10 cellular contexts compared by ENCODE assay signal in the genomic region with DNA sequence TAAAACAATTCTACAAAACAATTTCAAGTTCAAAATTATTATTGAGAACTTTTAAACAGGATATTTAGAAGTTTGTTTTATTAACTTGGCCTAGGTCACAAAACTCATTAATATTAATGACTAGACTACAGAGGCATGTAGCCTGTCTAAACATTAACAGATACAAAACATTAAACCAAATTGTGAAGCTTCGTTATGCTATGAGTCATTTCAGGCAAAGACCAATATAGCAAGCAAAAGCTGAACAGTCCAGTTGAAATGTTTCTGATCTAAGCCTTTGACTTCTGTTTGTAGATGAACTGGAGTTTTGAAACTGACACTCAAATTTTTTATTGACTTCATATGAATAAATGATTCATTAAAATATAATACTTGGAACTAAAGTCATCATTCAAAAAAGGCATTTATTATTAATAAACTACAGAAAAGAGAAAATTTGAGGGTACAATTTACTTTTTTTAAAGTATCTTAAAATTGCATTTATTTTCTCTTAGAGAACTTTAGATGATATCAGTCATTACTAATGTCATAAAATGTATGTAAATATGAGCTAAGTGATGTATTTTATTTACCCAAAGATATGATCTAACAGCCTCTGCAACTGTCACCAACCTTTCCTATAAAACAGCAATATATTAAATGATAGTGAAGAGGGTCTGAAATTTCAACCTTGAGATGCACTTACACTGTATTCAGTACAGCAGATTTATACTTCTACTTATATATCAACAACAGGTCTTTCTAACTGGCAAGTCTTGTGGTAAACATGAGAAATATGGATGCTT.
DNase-seq lines count a peak whose midpoint lies in the region; ATAC-seq and TF ChIP-seq lines count a peak whose summit lies in the region.
"Had no signal": no experiment of that assay in that cellular context is flagged by ENCODE, and none has a peak within 500 bp of the region (broad histone marks: within the 10 kb centered on the region; RNA-seq: fewer than 3 reads in every experiment).

No MANE protein-coding gene starts in this region.

- H3K9me3 Mint-ChIP-seq in activated CD4-positive, alpha-beta T cell treated with anti-CD3 and anti-CD28 coated beads for 36 hours (ENCODE audit: low read depth): peaks cover 9% of the 10 kb centered on the region

- intact Hi-C loops in activated CD4-positive, alpha-beta T cell treated with anti-CD3 and anti-CD28 coated beads for 36 hours (cut with DNase I, micrococcal nuclease): no loop called here

- no peak overlapping the region for H3K27ac Mint-ChIP-seq in activated CD4-positive, alpha-beta T cell treated with anti-CD3 and anti-CD28 coated beads for 36 hours
- H3K27ac Mint-ChIP-seq: nephron progenitor cell had no signal

- ATAC-seq in GM18519 (IDR thresholded peaks at IDR 0.05; ENCODE audit: low FRiP score, unreplicated experiment) (peak; percentile 84), GM21825 (IDR thresholded peaks at IDR 0.05; ENCODE audit: unreplicated experiment) (peak; percentile 99), HG03457 (IDR thresholded peaks at IDR 0.05; ENCODE audit: unreplicated experiment) (peak; percentile 98)
- no peak for ATAC-seq in activated CD4-positive, alpha-beta T cell treated with anti-CD3 and anti-CD28 coated beads for 36 hours

- H3K27ac ChIP-seq in RWPE1: no peak overlapping the region

- H3K36me3 ChIP-seq in kidney epithelial cell (ENCODE audit: control insufficient read depth, insufficient read depth, low read length): no peaks in the 10 kb centered on the region

- no peak overlapping the region for H3K4me3 ChIP-seq in kidney epithelial cell (ENCODE audit: low read depth, low read length)

- POLR2A ChIA-PET in RWPE1 (lab: Yijun Ruan, JAX; ENCODE audit: low non-redundant PET): no interaction called here
- POLR2A ChIA-PET in activated CD4-positive, alpha-beta T cell treated with anti-CD3 and anti-CD28 coated beads for 36 hours (lab: Charles Lee): no interaction called here

- TF ChIP-seq CTCF in kidney epithelial cell (IDR thresholded peaks at IDR 0.05; ENCODE audit: insufficient read depth, low read length, poor library complexity, severe bottlenecking) (no peak), RWPE1 (conservative IDR thresholded peaks at IDR 0.05; ENCODE audit: low read depth) (no peak)

- no peaks in the 10 kb centered on the region for H3K4me1 Mint-ChIP-seq in activated CD4-positive, alpha-beta T cell treated with anti-CD3 and anti-CD28 coated beads for 36 hours
- H3K4me1 Mint-ChIP-seq: nephron progenitor cell had no signal

- H3K27me3 Mint-ChIP-seq in activated CD4-positive, alpha-beta T cell treated with anti-CD3 and anti-CD28 coated beads for 36 hours: no peaks in the 10 kb centered on the region

- no peak overlapping the region for H3K4me3 Mint-ChIP-seq in activated CD4-positive, alpha-beta T cell treated with anti-CD3 and anti-CD28 coated beads for 36 hours
- H3K4me3 Mint-ChIP-seq: nephron progenitor cell had no signal

- DNase-seq in kidney epithelial cell (ENCODE audit: low read depth) (peak; percentile 70), C1 segment of cervical spinal cord (lab: John Stamatoyannopoulos, UW) (no peak), RWPE1 (ENCODE audit: low spot score) (no peak)
- no peak for DNase-seq in effector CD8-positive, alpha-beta T cell (lab: John Stamatoyannopoulos, UW)
- DNase-seq in activated CD4-positive, alpha-beta T cell treated with anti-CD3 and anti-CD28 coated beads for 36 hours: no peak
- DNase-seq: activated effector memory CD4-positive, alpha-beta T cell treated with Interleukin-2 at 50 U/mL for 16 hours; nephron progenitor cell had no signal

- CTCF ChIA-PET in RWPE1 (lab: Yijun Ruan, JAX): interaction anchor here (0.7 kb wide), 1 partner anchor 128 kb away, joined by 4 read pairs; no protein-coding TSS in a partner anchor
- CTCF ChIA-PET in activated CD4-positive, alpha-beta T cell treated with anti-CD3 and anti-CD28 coated beads for 36 hours (lab: Charles Lee): no interaction called here

- no peaks in the 10 kb centered on the region for H3K27me3 ChIP-seq in kidney epithelial cell (ENCODE audit: control insufficient read depth, insufficient read depth, low read length)

- peaks cover 12% of the 10 kb centered on the region for H3K36me3 Mint-ChIP-seq in activated CD4-positive, alpha-beta T cell treated with anti-CD3 and anti-CD28 coated beads for 36 hours (ENCODE audit: low read depth)
